ENCODE assay signal across 8 cellular contexts in genomic region chr2:128026422-128027277, GRCh38. TPM values are rescaled to one million over a fixed set of nuclear protein-coding genes. Genes with fewer than 3 reads are reported as not detected.
DNase-seq lines count a peak whose midpoint lies in the region; ATAC-seq, FAIRE-seq and TF ChIP-seq lines count a peak whose summit lies in the region.

No MANE protein-coding gene starts in this region.

- 15% methylated on average over 20 of the region's 57 CpGs; no CpG with 5 or more reads in 1 of the 2 experiments for WGBS in H1 (ENCODE audit: extremely low coverage in 1 of 2, insufficient coverage in 1 of 2, insufficient read length in 1 of 2, insufficient replicate concordance in 2 of 2, low coverage in 1 of 2, low lambda C conversion rate in 2 of 2, missing lambda C conversion rate in 1 of 2), 2 experiments

- no TSS peak for BruUV-seq in OCI-LY7 (replicated peaks; lab: Mats Ljungman, UMichigan)

- H3K4me1 Mint-ChIP-seq in nephron: peaks cover 17% of the 10 kb centered on the region

- ATAC-seq in GM19328 (IDR thresholded peaks at IDR 0.05; ENCODE audit: unreplicated experiment) (peak; percentile 0), HG03135 (IDR thresholded peaks at IDR 0.05; ENCODE audit: unreplicated experiment) (no peak), GM18861 (IDR thresholded peaks at IDR 0.05; ENCODE audit: unreplicated experiment) (no peak)

- no peak overlapping the region for H3K27ac ChIP-seq in OCI-LY7 (ENCODE audit: low read depth, low read length, poor library complexity, severe bottlenecking)
- H3K27ac ChIP-seq in H1 (ENCODE audit: low read depth, low read length): peak overlapping the region; percentile 61; the same call in 1 of the 2 replicates

- H3K27ac Mint-ChIP-seq in nephron: peak overlapping the region; percentile 86 to 96 (median 93)

- no peak for TF ChIP-seq RAD21 in H1 (IDR thresholded peaks at IDR 0.05 in 1 of 2, conservative IDR thresholded peaks at IDR 0.05 in 1 of 2; ENCODE audit: low read depth in 2 of 2, low read length in 2 of 2)

- POLR2A ChIA-PET in OCI-LY7 (lab: Charles Lee): interaction anchor here (0.6 kb wide), 1 partner anchor 38 kb away, joined by 3 read pairs; no protein-coding TSS in a partner anchor
- POLR2A ChIA-PET in H1 (lab: Charles Lee; ENCODE audit: partially characterized antibody): no interaction called here

- H4K20me1 ChIP-seq in OCI-LY7 (ENCODE audit: insufficient read depth, low read length) (peaks cover 10% of the 10 kb centered on the region), H1 (replicated peaks in 1 of 2; ENCODE audit: control insufficient read depth in 1 of 2, insufficient read depth in 2 of 2, low read length in 2 of 2) (peaks cover 3 to 5% of the 10 kb centered on the region in 2 experiments)

- no peak overlapping the region for H2BK5ac ChIP-seq in H1 (ENCODE audit: low read depth, low read length)

- H2AFZ ChIP-seq in OCI-LY7 (ENCODE audit: low read length) (peak overlapping the region; percentile 43; the same call in 1 of the 2 replicates), H1 (ENCODE audit: low read length) (0 out of 2 replicates have a peak overlapping the region, but pooled peaks have one; percentile 10)

- no peak overlapping the region for H2BK120ac ChIP-seq in H1 (replicated peaks; ENCODE audit: low read depth, low read length)

- H4K5ac ChIP-seq in H1 (ENCODE audit: insufficient read length, low read depth, low read length): no peak overlapping the region

- no peak for TF ChIP-seq EP300 in H1 (IDR thresholded peaks at IDR 0.05; ENCODE audit: borderline replicate concordance in 1 of 2, low read depth in 2 of 2, low read length in 2 of 2)

- peak overlapping the region; percentile 65 for H3K56ac ChIP-seq in H1 (replicated peaks; ENCODE audit: insufficient read length, low read depth, low read length)

- no peak overlapping the region for H2BK12ac ChIP-seq in H1 (ENCODE audit: low read depth, low read length)

- no peak overlapping the region for H3K14ac ChIP-seq in H1 (ENCODE audit: insufficient read length)

- H3K9me2 ChIP-seq in OCI-LY7 (ENCODE audit: insufficient read depth, low read length): no peaks in the 10 kb centered on the region

- H3K4ac ChIP-seq in H1 (replicated peaks; ENCODE audit: insufficient read length, low read depth, low read length): no peak overlapping the region

- H3K27me3 Mint-ChIP-seq in nephron (ENCODE audit: low read depth): peaks cover 8% of the 10 kb centered on the region

- H2BK15ac ChIP-seq in H1 (ENCODE audit: low read length): no peak overlapping the region

- peaks cover 0 to 6% (median 2%) of the 10 kb centered on the region in 4 experiments; a peak in 2 of 7 replicates for H3K27me3 ChIP-seq in H1 (replicated peaks in 1 of 4; ENCODE audit: control insufficient read depth in 3 of 4, extremely low read depth in 1 of 4, insufficient read depth in 3 of 4, low read length in 3 of 4)

- no peak overlapping the region for H2AK5ac ChIP-seq in H1 (ENCODE audit: low read depth, low read length)

- H3K9ac ChIP-seq in H1 (replicated peaks in 1 of 4; ENCODE audit: extremely low read depth in 1 of 4, low read depth in 3 of 4, low read length in 3 of 4): peak overlapping the region; percentile 67 to 94 (median 81)

- H3K36me3 Mint-ChIP-seq in nephron (ENCODE audit: low read depth): peaks cover 17% of the 10 kb centered on the region

- peaks cover 11% of the 10 kb centered on the region for H3K4me1 ChIP-seq in OCI-LY7 (ENCODE audit: insufficient read depth, low read length, poor library complexity, severe bottlenecking)
- peaks cover 0 to 8% (median 4%) of the 10 kb centered on the region in 4 experiments; a peak in 5 of 7 replicates for H3K4me1 ChIP-seq in H1 (replicated peaks in 1 of 4; ENCODE audit: control insufficient read depth in 3 of 4, insufficient read depth in 4 of 4, low read length in 3 of 4)

- H3K4me2 ChIP-seq in OCI-LY7 (ENCODE audit: low read length) (peak overlapping the region; percentile 70), H1 (ENCODE audit: insufficient read depth in 1 of 2, low read depth in 2 of 2, low read length in 2 of 2) (peak overlapping the region; percentile 76 to 77)

- H3K36me3 ChIP-seq in OCI-LY7 (ENCODE audit: insufficient read depth, low read length) (peaks cover 25% of the 10 kb centered on the region; the same call in 1 of the 2 replicates), H1 (ENCODE audit: control insufficient read depth in 2 of 4, insufficient read depth in 4 of 4, low read length in 3 of 4) (peaks cover 0 to 5% (median 3%) of the 10 kb centered on the region in 4 experiments; a peak in 3 of 8 replicates)

- H3K4me3 Mint-ChIP-seq in nephron: peak overlapping the region; percentile 99 to 100 (median 100)

- TF ChIP-seq CTCF in AG10803 (conservative IDR thresholded peaks at IDR 0.05; ENCODE audit: low read length) (no peak), OCI-LY7 (conservative IDR thresholded peaks at IDR 0.05; ENCODE audit: low read length) (no peak), H1 (IDR thresholded peaks at IDR 0.05; ENCODE audit: control extremely low read depth in 1 of 3, insufficient read depth in 1 of 3, low read depth in 1 of 3, low read length in 3 of 3) (no peak), nephron (IDR thresholded peaks at IDR 0.05; ENCODE audit: unreplicated experiment in 3 of 3) (no peak)

- no peak overlapping the region for H4K91ac ChIP-seq in H1 (replicated peaks; ENCODE audit: insufficient read length, low read length)

- H3K4me3 ChIP-seq in AG10803 (ENCODE audit: low read length): peak overlapping the region; percentile 76
- H3K4me3 ChIP-seq in OCI-LY7 (ENCODE audit: low read depth, low read length, poor library complexity, severe bottlenecking): peak overlapping the region; percentile 93
- peak overlapping the region; percentile 68 to 99 (median 84) for H3K4me3 ChIP-seq in H1 (ENCODE audit: extremely low read depth in 1 of 4, insufficient read depth in 2 of 4, low read depth in 3 of 4, low read length in 4 of 4)

- no peak overlapping the region for H3K18ac ChIP-seq in H1 (ENCODE audit: extremely low read depth, low read length)

- H3K9me3 ChIP-seq in OCI-LY7 (ENCODE audit: low read length) (peaks cover 10% of the 10 kb centered on the region; the same call in 1 of the 2 replicates), H1 (ENCODE audit: insufficient read depth in 2 of 2, low read depth in 1 of 2, low read length in 1 of 2) (peaks cover 2% of the 10 kb centered on the region in 2 experiments; a peak in 1 of 4 replicates)

- CTCF ChIA-PET in OCI-LY7 (lab: Charles Lee; ENCODE audit: unreplicated experiment): no interaction called here
- CTCF ChIA-PET in H1 (lab: Charles Lee; ENCODE audit: partially characterized antibody): no interaction called here

- peaks cover 6% of the 10 kb centered on the region for H3K23me2 ChIP-seq in H1 (ENCODE audit: low read depth, low read length)

- H2BK20ac ChIP-seq in H1 (ENCODE audit: low read length): no peak overlapping the region

- FAIRE-seq in H1 (lab: Jason Lieb, UNC): peak; percentile 7

- no peaks in the 10 kb centered on the region; the same call in 1 of the 2 replicates for H3K79me1 ChIP-seq in H1 (ENCODE audit: low read depth, low read length)

- DNase-seq in AG10803 (ENCODE audit: low read depth) (peak; percentile 6), OCI-LY7 (ENCODE audit: low spot score) (no peak), H1 (ENCODE audit: low read depth in 1 of 2, low spot score in 2 of 2) (no peak), NCI-H128 (lab: John Stamatoyannopoulos, UW; ENCODE audit: unreplicated experiment) (no peak)

- H3K79me2 ChIP-seq in OCI-LY7 (ENCODE audit: insufficient read depth, low read depth, low read length) (peaks cover 31% of the 10 kb centered on the region), H1 (ENCODE audit: control insufficient read depth in 1 of 2, insufficient read depth in 2 of 2, low read length in 2 of 2) (peaks cover 3 to 37% of the 10 kb centered on the region in 2 experiments; a peak in 3 of 4 replicates)

- no peaks in the 10 kb centered on the region for H3K9me3 Mint-ChIP-seq in nephron

- no peak overlapping the region for H3K23ac ChIP-seq in H1 (ENCODE audit: insufficient read length)

- intact Hi-C loops in OCI-LY7 (cut with micrococcal nuclease; ENCODE audit: unreplicated experiment): no loop called here

- peak overlapping the region; percentile 85; the same call in 1 of the 2 replicates for H4K8ac ChIP-seq in H1 (ENCODE audit: extremely low read depth, insufficient read depth, low read length)

- peak; percentile 43 to 48 for TF ChIP-seq POLR2A in H1 (IDR thresholded peaks at IDR 0.05; ENCODE audit: control extremely low read depth in 1 of 2, low read depth in 2 of 2, low read length in 2 of 2)

TF ChIP-seq in H1, 55 proteins besides CTCF, POLR2A, EP300 and RAD21:
- TF ChIP-seq ASH2L (IDR thresholded peaks at IDR 0.05; ENCODE audit: low read length) (peak; percentile 53), KDM5A (IDR thresholded peaks at IDR 0.05; ENCODE audit: low read length) (no peak), KDM4A (IDR thresholded peaks at IDR 0.05; ENCODE audit: low read depth, low read length, severe bottlenecking) (peak; percentile 19), PHF8 (conservative IDR thresholded peaks at IDR 0.05; ENCODE audit: low read depth, low read length) (peak; percentile 56)

RNA-seq across cellular contexts. Expression of gene SAP130, which starts 1.2 kb away (rescaled TPM):
- 6.7 and 9.6 TPM in 2 replicates for total RNA-seq in OCI-LY7 (2014; rRNA removed; shearing (Covaris generic))
- total RNA-seq in OCI-LY7 (2022): 31.8 and 37.3 TPM in 2 replicates
- total RNA-seq in H1 (2021; fragmentation: NEBNext Ultra II Directional; extraction: Animal tissue kit (Norgen Biotek cat#: 25700)): 49.2 and 54.3 TPM in 2 replicates
- polyA plus RNA-seq in H1 (2011; rRNA removed): 51.4 and 58.6 TPM in 2 replicates
- polyA plus RNA-seq in H1 (2011; cell fraction: cytosol; rRNA removed): 15.5 TPM
- polyA plus RNA-seq in H1 (2011; cell fraction: nucleus; rRNA removed): 56.9 TPM
- polyA plus RNA-seq in H1 (2012, experiment 1 of 2): 32.3 to 49.0 TPM (median 45.0 TPM) in 4 replicates
- 15.9 TPM for polyA plus RNA-seq in H1 (2012, experiment 2 of 2)
- 27.9 TPM for polyA plus RNA-seq in H1 (2013, experiment 1 of 2)
- 26.5 TPM for polyA plus RNA-seq in H1 (2013, experiment 2 of 2)
- 58.7 and 68.3 TPM in 2 replicates for polyA minus RNA-seq in H1 (2011; rRNA and poly(A)+ RNA removed)
- polyA minus RNA-seq in H1 (2011; cell fraction: cytosol; rRNA and poly(A)+ RNA removed): 28.3 TPM
- polyA minus RNA-seq in H1 (2011; cell fraction: nucleus; rRNA and poly(A)+ RNA removed): 45.4 TPM
